ENCODE assay signal across 21 cellular contexts in genomic region chr9:5089737-5090136, GRCh38.
DNase-seq lines count a peak whose midpoint lies in the region; ATAC-seq and TF ChIP-seq lines count a peak whose summit lies in the region.
"Had no signal": no experiment of that assay in that cellular context is flagged by ENCODE, and none has a peak within 500 bp of the region (broad histone marks: within the 10 kb centered on the region; RNA-seq: fewer than 3 reads in every experiment).

No MANE protein-coding gene starts in this region.

- H3K4me1 Mint-ChIP-seq in MCF 10A (ENCODE audit: insufficient read depth, unreplicated experiment), result peaks cover 4% of the 10 kb centered on the region
- H3K4me1 Mint-ChIP-seq: CD14-positive monocyte, memory B cell, naive B cell had no signal

- POLR2A ChIA-PET in MCF 10A (lab: Yijun Ruan, JAX), result no interaction called here

- H3K36me3 ChIP-seq in breast epithelium, result no peaks in the 10 kb centered on the region

- H3K36me3 Mint-ChIP-seq in MCF 10A (ENCODE audit: insufficient read depth, unreplicated experiment), result peaks cover 7% of the 10 kb centered on the region
- H3K36me3 Mint-ChIP-seq: WTC11 had no signal

- H3K27ac ChIP-seq in breast epithelium, result no peak overlapping the region
- H3K27ac ChIP-seq: HL-60 had no signal

- no peaks in the 10 kb centered on the region for H3K9me3 Mint-ChIP-seq in MCF 10A (ENCODE audit: unreplicated experiment)
- H3K9me3 Mint-ChIP-seq: naive B cell, WTC11 had no signal

- no peak overlapping the region for H3K27ac Mint-ChIP-seq in MCF 10A (ENCODE audit: low read depth, unreplicated experiment)
- H3K27ac Mint-ChIP-seq: memory B cell, naive B cell, WTC11 had no signal

- H3K9me3 ChIP-seq in breast epithelium, result no peaks in the 10 kb centered on the region

- CTCF ChIA-PET in MCF 10A (lab: Yijun Ruan, JAX), result interaction anchor here (0.5 to 2.0 kb wide), 4 partner anchors 27 to 1510 kb away, joined by 3 to 6 read pairs (median 4); no protein-coding TSS in a partner anchor

- BruUV-seq in MCF 10A (replicated peaks; lab: Mats Ljungman, UMichigan), result no TSS peak

- peak; percentile 39 for ATAC-seq in esophagus mucosa
- ATAC-seq: sciatic nerve, WTC11 had no signal

- DNase-seq in MCF 10A (ENCODE audit: unreplicated experiment), result peak; percentile 13
- DNase-seq in breast epithelium (ENCODE audit: low spot score in 2 of 2), result no peak
- DNase-seq in NCI-H748 (lab: John Stamatoyannopoulos, UW; ENCODE audit: unreplicated experiment), result peak; percentile 58
- DNase-seq in activated naive CD4-positive, alpha-beta T cell (lab: John Stamatoyannopoulos, UW), result no peak
- DNase-seq in stimulated activated CD4-positive, alpha-beta T cell treated with anti-CD3 and anti-CD28 coated beads, Interleukin-4, amount 100 ng/mL, for 24 hours, result no peak
- DNase-seq in NAMALWA (ENCODE audit: low spot score), result no peak
- DNase-seq in activated CD8-positive, alpha-beta memory T cell treated with anti-CD3 and anti-CD28 coated beads for 24 hours, result no peak
- DNase-seq: activated CD4-positive, alpha-beta T cell treated with anti-CD3 and anti-CD28 coated beads, Interleukin-2, amount 50 U/mL, for 4 hours; activated effector memory CD4-positive, alpha-beta T cell treated with anti-CD3 and anti-CD28 coated beads, Interleukin-2, amount 50 U/mL, for 16 hours; DND-41; foreskin melanocyte; hypothalamus; naive B cell; NCI-H446 treated with DMSO at 0.1 percent for 48 hours; substantia nigra had no signal

- TF ChIP-seq CTCF in MCF 10A (IDR thresholded peaks at IDR 0.05; ENCODE audit: unreplicated experiment), result no peak
- TF ChIP-seq CTCF in breast epithelium (IDR thresholded peaks at IDR 0.05), result no peak

- H3K4me1 ChIP-seq in breast epithelium, result no peaks in the 10 kb centered on the region

- no peak overlapping the region for H3K4me3 Mint-ChIP-seq in MCF 10A (ENCODE audit: unreplicated experiment)
- H3K4me3 Mint-ChIP-seq: CD14-positive monocyte, memory B cell, naive B cell, WTC11 had no signal

- no peaks in the 10 kb centered on the region for H3K27me3 ChIP-seq in breast epithelium

- no peak for TF ChIP-seq POLR2A in breast epithelium (IDR thresholded peaks at IDR 0.05)

- no peaks in the 10 kb centered on the region for H3K27me3 Mint-ChIP-seq in MCF 10A (ENCODE audit: insufficient read depth, unreplicated experiment)
- H3K27me3 Mint-ChIP-seq: memory B cell, naive B cell had no signal

- intact Hi-C loops in MCF 10A (cut with micrococcal nuclease), result no loop called here
- intact Hi-C loops in breast epithelium (cut with DNase I; ENCODE audit: low total_unique reads), result loop anchor here (2.0 kb wide), 1 partner anchor 21 kb away; no protein-coding TSS in a partner anchor

- H3K4me3 ChIP-seq in breast epithelium, result no peak overlapping the region

Comparison
In these comparisons a context has a peak if more than half of its experiments do, and no peak if none do; other contexts are left out.
1. DNase-seq: peak in MCF 10A (single experiment) and NCI-H748 (single experiment); none in breast epithelium (0 of 2), activated naive CD4-positive, alpha-beta T cell (0 of 4), stimulated activated CD4-positive, alpha-beta T cell treated with anti-CD3 and anti-CD28 coated beads, Interleukin-4, amount 100 ng/mL, for 24 hours (single experiment), NAMALWA (single experiment) and activated CD8-positive, alpha-beta memory T cell treated with anti-CD3 and anti-CD28 coated beads for 24 hours (single experiment).